ENCODE assay signal across 8 cellular contexts in genomic region chr7:76393116-76394031, GRCh38. TPM values are rescaled to one million over a fixed set of nuclear protein-coding genes. Genes with fewer than 3 reads are reported as not detected.
DNase-seq lines count a peak whose midpoint lies in the region; ATAC-seq, FAIRE-seq and TF ChIP-seq lines count a peak whose summit lies in the region.

No MANE protein-coding gene starts in this region.

- no peaks in the 10 kb centered on the region for H3K9me3 ChIP-seq in WERI-Rb-1 (ENCODE audit: severe bottlenecking)

- POLR2A ChIA-PET in AG04449 (lab: Yijun Ruan, JAX) = no interaction called here

- CTCF ChIA-PET in AG04449 (lab: Yijun Ruan, JAX) = interaction anchor here (0.9 to 1.1 kb wide), 2 partner anchors 9 to 10 kb away, joined by 3 to 4 read pairs; no protein-coding TSS in a partner anchor

- H3K27ac ChIP-seq in WERI-Rb-1 = peak overlapping the region; percentile 84

- ATAC-seq in GM18868 (IDR thresholded peaks at IDR 0.05; ENCODE audit: unreplicated experiment) (peak; percentile 84), HG03097 (IDR thresholded peaks at IDR 0.05; ENCODE audit: low FRiP score, unreplicated experiment) (peak; percentile 83)

- TF ChIP-seq CTCF in AG04449 (IDR thresholded peaks at IDR 0.05; ENCODE audit: insufficient read depth, low read length, missing control alignments) (peak; percentile 6), WERI-Rb-1 (IDR thresholded peaks at IDR 0.05; ENCODE audit: low read depth, low read length) (no peak), bronchial epithelial cell (IDR thresholded peaks at IDR 0.05; ENCODE audit: insufficient read depth, low read length, severe bottlenecking) (no peak)

- H3K27me3 ChIP-seq in WERI-Rb-1 (ENCODE audit: insufficient read depth, low read depth, severe bottlenecking) = no peaks in the 10 kb centered on the region
- H3K27me3 ChIP-seq in bronchial epithelial cell (ENCODE audit: control insufficient read depth, insufficient read depth, low read length) = no peaks in the 10 kb centered on the region

- H3K4me3 ChIP-seq in AG04449 (ENCODE audit: low read depth, low read length) (peak overlapping the region; percentile 75), WERI-Rb-1 (ENCODE audit: low read depth, low read length) (peak overlapping the region; percentile 64), bronchial epithelial cell (ENCODE audit: low read depth, low read length) (peak overlapping the region; percentile 69)

- no peak for FAIRE-seq in bronchial epithelial cell (lab: Jason Lieb, UNC)

- DNase-seq in AG04449 (ENCODE audit: low read depth, low spot score) (no peak), NCI-H2171 (lab: John Stamatoyannopoulos, UW) (peak; percentile 85), WERI-Rb-1 (peak; percentile 95), bronchial epithelial cell (ENCODE audit: low read depth) (peak; percentile 70), iris pigment epithelial cell (ENCODE audit: low read depth) (peak; percentile 80)
- peak; percentile 80 to 86 for DNase-seq in stimulated activated CD4-positive, alpha-beta T cell treated with anti-CD3 and anti-CD28 coated beads, Interleukin-12 subunit alpha, Interleukin-12 subunit beta, amount 100 ng/mL, for 24 hours (ENCODE audit: low read depth in 2 of 2)

- no peaks in the 10 kb centered on the region; the same call in 1 of the 2 replicates for H3K36me3 ChIP-seq in WERI-Rb-1
- H3K36me3 ChIP-seq in bronchial epithelial cell (ENCODE audit: control insufficient read depth, insufficient read depth, low read length) = no peaks in the 10 kb centered on the region

RNA-seq across cellular contexts. Expression of gene SSC4D, which starts 16.1 kb away (rescaled TPM):
- total RNA-seq in bronchial epithelial cell = 0.79 and 1.3 TPM in 2 replicates

RNA-seq across cellular contexts. Expression of gene ZP3, which starts 31.4 kb away (rescaled TPM):
- total RNA-seq in bronchial epithelial cell = 12.8 and 26.1 TPM in 2 replicates

RNA-seq across cellular contexts. Expression of gene YWHAG, which starts 34.6 kb away (rescaled TPM):
- total RNA-seq in bronchial epithelial cell = 112 and 142 TPM in 2 replicates
